ENCODE assay signal across 8 cellular contexts in genomic region chr6:3990692-3991491, GRCh38.
DNase-seq lines count a peak whose midpoint lies in the region; ATAC-seq and TF ChIP-seq lines count a peak whose summit lies in the region.

No MANE protein-coding gene starts in this region.

- H3K4me3 ChIP-seq in fibroblast of villous mesenchyme (ENCODE audit: low read depth, low read length) (peak overlapping the region; percentile 54), neuronal stem cell (ENCODE audit: low read length in 2 of 2) (no peak overlapping the region)

- peaks cover 10% of the 10 kb centered on the region for H3K4me1 Mint-ChIP-seq in activated T-helper 2 cell treated with anti-CD3 and anti-CD28 coated beads, Interferon-gamma antibody, Interleukin-2, Interleukin-4, amounts not matched to agents 10 μg/mL and 5 μg/mL and 100 μg/mL, durations not matched to agents 14 hours and 24 hours and 36 hours (ENCODE audit: low read depth)
- H3K4me1 Mint-ChIP-seq in stimulated activated naive CD8-positive, alpha-beta T cell treated with anti-CD3 and anti-CD28 coated beads, Interleukin-15, amount 100 ng/mL, for 72 hours = peaks cover 35% of the 10 kb centered on the region

- H3K27me3 Mint-ChIP-seq in activated T-helper 2 cell treated with anti-CD3 and anti-CD28 coated beads, Interferon-gamma antibody, Interleukin-2, Interleukin-4, amounts not matched to agents 10 μg/mL and 5 μg/mL and 100 μg/mL, durations not matched to agents 14 hours and 24 hours and 36 hours (ENCODE audit: low read depth) = no peaks in the 10 kb centered on the region
- H3K27me3 Mint-ChIP-seq in stimulated activated naive CD8-positive, alpha-beta T cell treated with anti-CD3 and anti-CD28 coated beads, Interleukin-15, amount 100 ng/mL, for 72 hours = no peaks in the 10 kb centered on the region

- no peak overlapping the region for H3K14ac ChIP-seq in neuronal stem cell (ENCODE audit: low read length)

- H2BK5ac ChIP-seq in neuronal stem cell (ENCODE audit: low read length) = no peak overlapping the region

- in situ Hi-C loops in KBM-7 (cut with MboI; ENCODE audit: low pct_unique_long_range_greater_than_20kb, low sequenced_read_pairs) = loop anchor here (25.0 kb wide), 2 partner anchors 254 to 704 kb away; no protein-coding TSS in a partner anchor

- H3K9ac ChIP-seq in neuronal stem cell (ENCODE audit: low read depth, low read length, poor library complexity) = no peak overlapping the region

- H2BK120ac ChIP-seq in neuronal stem cell (ENCODE audit: low read depth, low read length) = no peak overlapping the region

- H3K27me3 ChIP-seq in neuronal stem cell (ENCODE audit: control insufficient read depth in 3 of 3, insufficient read depth in 3 of 3, low read depth in 1 of 3, low read length in 3 of 3) = no peaks in the 10 kb centered on the region

- TF ChIP-seq CTCF in fibroblast of villous mesenchyme (IDR thresholded peaks at IDR 0.05; ENCODE audit: insufficient read depth, low read depth, low read length) = peak; percentile 98

- H3K4me3 Mint-ChIP-seq in activated T-helper 2 cell treated with anti-CD3 and anti-CD28 coated beads, Interferon-gamma antibody, Interleukin-2, Interleukin-4, amounts not matched to agents 10 μg/mL and 5 μg/mL and 100 μg/mL, durations not matched to agents 14 hours and 24 hours and 36 hours (ENCODE audit: low read depth) = no peak overlapping the region
- H3K4me3 Mint-ChIP-seq in stimulated activated naive CD8-positive, alpha-beta T cell treated with anti-CD3 and anti-CD28 coated beads, Interleukin-15, amount 100 ng/mL, for 72 hours = peak overlapping the region in 1 of 2 donors; percentile 18

- intact Hi-C loops in activated T-helper 2 cell treated with anti-CD3 and anti-CD28 coated beads, Interferon-gamma antibody, Interleukin-2, Interleukin-4, amounts not matched to agents 10 μg/mL and 5 μg/mL and 100 μg/mL, durations not matched to agents 14 hours and 24 hours and 36 hours (cut with micrococcal nuclease) = loop anchor here (1.0 kb wide), 1 partner anchor 249 kb away; no protein-coding TSS in a partner anchor

- H3K9me3 ChIP-seq in neuronal stem cell (replicated peaks in 1 of 2; ENCODE audit: control insufficient read depth in 2 of 2, insufficient read depth in 1 of 2, low read depth in 1 of 2, low read length in 2 of 2) = no peaks in the 10 kb centered on the region

- peaks cover 5 to 7% of the 10 kb centered on the region in 2 donors for H3K4me1 ChIP-seq in neuronal stem cell (ENCODE audit: control insufficient read depth in 2 of 2, insufficient read depth in 1 of 2, low read depth in 1 of 2, low read length in 2 of 2)

- no peak overlapping the region for H2AK5ac ChIP-seq in neuronal stem cell (ENCODE audit: low read depth, low read length)

- no peak overlapping the region for H3K27ac Mint-ChIP-seq in activated T-helper 2 cell treated with anti-CD3 and anti-CD28 coated beads, Interferon-gamma antibody, Interleukin-2, Interleukin-4, amounts not matched to agents 10 μg/mL and 5 μg/mL and 100 μg/mL, durations not matched to agents 14 hours and 24 hours and 36 hours
- no peak overlapping the region for H3K27ac Mint-ChIP-seq in stimulated activated naive CD8-positive, alpha-beta T cell treated with anti-CD3 and anti-CD28 coated beads, Interleukin-15, amount 100 ng/mL, for 72 hours

- WGBS in neuronal stem cell (ENCODE audit: extremely low coverage in 2 of 2, insufficient read length in 2 of 2, insufficient replicate concordance in 1 of 2), 2 donors = no CpG with 5 or more reads among the region's 21 CpGs

- H3K27ac ChIP-seq in neuronal stem cell (replicated peaks; ENCODE audit: low read length) = no peak overlapping the region

- no peak overlapping the region for H3K23ac ChIP-seq in neuronal stem cell (ENCODE audit: low read depth, low read length, poor library complexity)

- H4K8ac ChIP-seq in neuronal stem cell (ENCODE audit: low read depth, low read length) = no peak overlapping the region

- peak; percentile 88 for DNase-seq in AG08396 (ENCODE audit: low spot score)
- DNase-seq in KBM-7 = peak; percentile 85
- peak; percentile 84 for DNase-seq in RKO (ENCODE audit: low spot score)
- peak; percentile 52 for DNase-seq in activated T-helper 2 cell treated with anti-CD3 and anti-CD28 coated beads, Interferon-gamma antibody, Interleukin-2, Interleukin-4, amounts not matched to agents 10 μg/mL and 5 μg/mL and 100 μg/mL, durations not matched to agents 14 hours and 24 hours and 36 hours (ENCODE audit: low spot score)
- DNase-seq in fibroblast of villous mesenchyme (ENCODE audit: low read depth) = peak; percentile 97
- DNase-seq in neuronal stem cell (ENCODE audit: low spot score) = peak; percentile 64
- DNase-seq in stimulated activated naive CD8-positive, alpha-beta T cell treated with anti-CD3 and anti-CD28 coated beads, Interleukin-15, amount 100 ng/mL, for 72 hours = peak; percentile 54 to 61

- no peak overlapping the region for H3K18ac ChIP-seq in neuronal stem cell (ENCODE audit: low read length)

- H3K79me1 ChIP-seq in neuronal stem cell (ENCODE audit: low read depth, low read length) = peaks cover 2% of the 10 kb centered on the region

- peak; percentile 86 for ATAC-seq in GM19043 (IDR thresholded peaks at IDR 0.05; ENCODE audit: low read depth, unreplicated experiment)
- peak; percentile 85 for ATAC-seq in stimulated activated naive CD8-positive, alpha-beta T cell treated with anti-CD3 and anti-CD28 coated beads, Interleukin-15, amount 100 ng/mL, for 72 hours

- H2BK12ac ChIP-seq in neuronal stem cell (ENCODE audit: low read length) = no peak overlapping the region

- H3K36me3 ChIP-seq in neuronal stem cell (replicated peaks in 1 of 2; ENCODE audit: control insufficient read depth in 2 of 2, insufficient read depth in 2 of 2, low read length in 2 of 2) = no peaks in the 10 kb centered on the region

- no peak overlapping the region for H2AFZ ChIP-seq in neuronal stem cell (ENCODE audit: low read length)

- no peak overlapping the region for H3K4me2 ChIP-seq in neuronal stem cell (ENCODE audit: insufficient read depth, low read length, poor library complexity, severe bottlenecking)

- no peak overlapping the region for H2BK15ac ChIP-seq in neuronal stem cell (ENCODE audit: low read length)

- H4K91ac ChIP-seq in neuronal stem cell (ENCODE audit: low read depth, low read length, poor library complexity) = no peak overlapping the region

- H3K9me3 Mint-ChIP-seq in activated T-helper 2 cell treated with anti-CD3 and anti-CD28 coated beads, Interferon-gamma antibody, Interleukin-2, Interleukin-4, amounts not matched to agents 10 μg/mL and 5 μg/mL and 100 μg/mL, durations not matched to agents 14 hours and 24 hours and 36 hours = no peaks in the 10 kb centered on the region
- H3K9me3 Mint-ChIP-seq in stimulated activated naive CD8-positive, alpha-beta T cell treated with anti-CD3 and anti-CD28 coated beads, Interleukin-15, amount 100 ng/mL, for 72 hours = no peaks in the 10 kb centered on the region

- H3K36me3 Mint-ChIP-seq in activated T-helper 2 cell treated with anti-CD3 and anti-CD28 coated beads, Interferon-gamma antibody, Interleukin-2, Interleukin-4, amounts not matched to agents 10 μg/mL and 5 μg/mL and 100 μg/mL, durations not matched to agents 14 hours and 24 hours and 36 hours (ENCODE audit: low read depth) = no peaks in the 10 kb centered on the region

- H3K4ac ChIP-seq in neuronal stem cell (ENCODE audit: low read length) = no peak overlapping the region
